Comparison of ENCODE assay signal across 1 cellular context in the genomic region with DNA sequence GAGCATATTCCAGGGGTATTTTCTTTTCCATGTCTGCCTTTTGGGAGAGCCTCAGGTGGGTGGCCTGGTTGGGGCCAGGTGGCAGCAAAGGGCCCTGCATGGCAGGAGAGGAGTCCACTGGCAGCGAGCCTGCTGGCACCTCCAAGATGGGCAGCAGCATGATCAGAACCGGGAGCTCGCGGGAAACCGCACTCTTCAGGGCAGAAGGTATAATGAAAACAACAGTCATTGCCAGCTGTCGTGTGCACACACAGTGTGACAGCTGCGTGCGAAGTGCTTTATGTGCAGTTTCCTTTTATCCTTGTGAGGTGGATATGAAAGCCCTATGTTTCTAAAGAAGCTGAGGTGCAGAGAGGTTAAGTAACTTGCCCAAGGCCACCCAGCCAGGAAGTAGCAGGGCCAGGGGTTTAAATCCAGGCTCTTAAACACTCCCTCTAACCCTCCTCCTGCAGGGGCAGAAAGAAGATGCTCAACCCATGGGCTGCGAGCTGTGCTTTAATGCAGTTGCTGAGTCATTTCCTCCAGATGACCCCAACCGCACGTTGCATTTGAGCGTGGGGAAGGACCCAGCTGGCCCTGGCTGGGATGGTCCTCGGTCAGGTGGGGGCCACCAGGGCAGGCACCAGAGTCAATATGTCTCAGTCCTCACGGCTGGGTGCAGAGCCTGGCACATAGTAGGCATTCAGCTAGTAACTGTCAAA.
TF ChIP-seq lines count a peak whose summit lies in the region.

No MANE protein-coding gene starts in this region.

TF ChIP-seq in GM12878, 131 proteins besides CTCF, POLR2A, EP300 and RAD21 (continued from another document):
- TF ChIP-seq BHLHE40 (IDR thresholded peaks at IDR 0.05; ENCODE audit: borderline replicate concordance in 1 of 2, low read depth in 2 of 2, low read length in 1 of 2), result peak; percentile 61 to 68; a peak in 3 of 4 replicates
- TF ChIP-seq, protein P1, sequence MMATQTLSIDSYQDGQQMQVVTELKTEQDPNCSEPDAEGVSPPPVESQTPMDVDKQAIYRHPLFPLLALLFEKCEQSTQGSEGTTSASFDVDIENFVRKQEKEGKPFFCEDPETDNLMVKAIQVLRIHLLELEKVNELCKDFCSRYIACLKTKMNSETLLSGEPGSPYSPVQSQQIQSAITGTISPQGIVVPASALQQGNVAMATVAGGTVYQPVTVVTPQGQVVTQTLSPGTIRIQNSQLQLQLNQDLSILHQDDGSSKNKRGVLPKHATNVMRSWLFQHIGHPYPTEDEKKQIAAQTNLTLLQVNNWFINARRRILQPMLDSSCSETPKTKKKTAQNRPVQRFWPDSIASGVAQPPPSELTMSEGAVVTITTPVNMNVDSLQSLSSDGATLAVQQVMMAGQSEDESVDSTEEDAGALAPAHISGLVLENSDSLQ (IDR thresholded peaks at IDR 0.05), result no peak; the same call in 1 of the 2 replicates
- peak; percentile 77 for TF ChIP-seq BCL11A (IDR thresholded peaks at IDR 0.05; ENCODE audit: low read depth, low read length)
- TF ChIP-seq, protein P2, sequence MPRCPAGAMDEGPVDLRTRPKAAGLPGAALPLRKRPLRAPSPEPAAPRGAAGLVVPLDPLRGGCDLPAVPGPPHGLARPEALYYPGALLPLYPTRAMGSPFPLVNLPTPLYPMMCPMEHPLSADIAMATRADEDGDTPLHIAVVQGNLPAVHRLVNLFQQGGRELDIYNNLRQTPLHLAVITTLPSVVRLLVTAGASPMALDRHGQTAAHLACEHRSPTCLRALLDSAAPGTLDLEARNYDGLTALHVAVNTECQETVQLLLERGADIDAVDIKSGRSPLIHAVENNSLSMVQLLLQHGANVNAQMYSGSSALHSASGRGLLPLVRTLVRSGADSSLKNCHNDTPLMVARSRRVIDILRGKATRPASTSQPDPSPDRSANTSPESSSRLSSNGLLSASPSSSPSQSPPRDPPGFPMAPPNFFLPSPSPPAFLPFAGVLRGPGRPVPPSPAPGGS (IDR thresholded peaks at IDR 0.05; ENCODE audit: borderline replicate concordance, insufficient read depth, low read depth, low read length, poor library complexity, severe bottlenecking), result peak; percentile 72
- TF ChIP-seq FOXK2 (IDR thresholded peaks at IDR 0.05), result no peak
- no peak for TF ChIP-seq CREB1 (IDR thresholded peaks at IDR 0.05; ENCODE audit: low read depth)
- TF ChIP-seq, protein P3, sequence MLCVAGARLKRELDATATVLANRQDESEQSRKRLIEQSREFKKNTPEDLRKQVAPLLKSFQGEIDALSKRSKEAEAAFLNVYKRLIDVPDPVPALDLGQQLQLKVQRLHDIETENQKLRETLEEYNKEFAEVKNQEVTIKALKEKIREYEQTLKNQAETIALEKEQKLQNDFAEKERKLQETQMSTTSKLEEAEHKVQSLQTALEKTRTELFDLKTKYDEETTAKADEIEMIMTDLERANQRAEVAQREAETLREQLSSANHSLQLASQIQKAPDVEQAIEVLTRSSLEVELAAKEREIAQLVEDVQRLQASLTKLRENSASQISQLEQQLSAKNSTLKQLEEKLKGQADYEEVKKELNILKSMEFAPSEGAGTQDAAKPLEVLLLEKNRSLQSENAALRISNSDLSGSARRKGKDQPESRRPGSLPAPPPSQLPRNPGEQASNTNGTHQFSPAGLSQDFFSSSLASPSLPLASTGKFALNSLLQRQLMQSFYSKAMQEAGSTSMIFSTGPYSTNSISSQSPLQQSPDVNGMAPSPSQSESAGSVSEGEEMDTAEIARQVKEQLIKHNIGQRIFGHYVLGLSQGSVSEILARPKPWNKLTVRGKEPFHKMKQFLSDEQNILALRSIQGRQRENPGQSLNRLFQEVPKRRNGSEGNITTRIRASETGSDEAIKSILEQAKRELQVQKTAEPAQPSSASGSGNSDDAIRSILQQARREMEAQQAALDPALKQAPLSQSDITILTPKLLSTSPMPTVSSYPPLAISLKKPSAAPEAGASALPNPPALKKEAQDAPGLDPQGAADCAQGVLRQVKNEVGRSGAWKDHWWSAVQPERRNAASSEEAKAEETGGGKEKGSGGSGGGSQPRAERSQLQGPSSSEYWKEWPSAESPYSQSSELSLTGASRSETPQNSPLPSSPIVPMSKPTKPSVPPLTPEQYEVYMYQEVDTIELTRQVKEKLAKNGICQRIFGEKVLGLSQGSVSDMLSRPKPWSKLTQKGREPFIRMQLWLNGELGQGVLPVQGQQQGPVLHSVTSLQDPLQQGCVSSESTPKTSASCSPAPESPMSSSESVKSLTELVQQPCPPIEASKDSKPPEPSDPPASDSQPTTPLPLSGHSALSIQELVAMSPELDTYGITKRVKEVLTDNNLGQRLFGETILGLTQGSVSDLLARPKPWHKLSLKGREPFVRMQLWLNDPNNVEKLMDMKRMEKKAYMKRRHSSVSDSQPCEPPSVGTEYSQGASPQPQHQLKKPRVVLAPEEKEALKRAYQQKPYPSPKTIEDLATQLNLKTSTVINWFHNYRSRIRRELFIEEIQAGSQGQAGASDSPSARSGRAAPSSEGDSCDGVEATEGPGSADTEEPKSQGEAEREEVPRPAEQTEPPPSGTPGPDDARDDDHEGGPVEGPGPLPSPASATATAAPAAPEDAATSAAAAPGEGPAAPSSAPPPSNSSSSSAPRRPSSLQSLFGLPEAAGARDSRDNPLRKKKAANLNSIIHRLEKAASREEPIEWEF (IDR thresholded peaks at IDR 0.05; ENCODE audit: insufficient replicate concordance, low read depth, low read length), result no peak
- TF ChIP-seq NBN (IDR thresholded peaks at IDR 0.05), result no peak
- TF ChIP-seq, protein P4, sequence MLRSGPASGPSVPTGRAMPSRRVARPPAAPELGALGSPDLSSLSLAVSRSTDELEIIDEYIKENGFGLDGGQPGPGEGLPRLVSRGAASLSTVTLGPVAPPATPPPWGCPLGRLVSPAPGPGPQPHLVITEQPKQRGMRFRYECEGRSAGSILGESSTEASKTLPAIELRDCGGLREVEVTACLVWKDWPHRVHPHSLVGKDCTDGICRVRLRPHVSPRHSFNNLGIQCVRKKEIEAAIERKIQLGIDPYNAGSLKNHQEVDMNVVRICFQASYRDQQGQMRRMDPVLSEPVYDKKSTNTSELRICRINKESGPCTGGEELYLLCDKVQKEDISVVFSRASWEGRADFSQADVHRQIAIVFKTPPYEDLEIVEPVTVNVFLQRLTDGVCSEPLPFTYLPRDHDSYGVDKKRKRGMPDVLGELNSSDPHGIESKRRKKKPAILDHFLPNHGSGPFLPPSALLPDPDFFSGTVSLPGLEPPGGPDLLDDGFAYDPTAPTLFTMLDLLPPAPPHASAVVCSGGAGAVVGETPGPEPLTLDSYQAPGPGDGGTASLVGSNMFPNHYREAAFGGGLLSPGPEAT (IDR thresholded peaks at IDR 0.05; ENCODE audit: low read depth), result peak; percentile 66; the same call in 1 of the 2 replicates
- no peak for TF ChIP-seq NRF1 (conservative IDR thresholded peaks at IDR 0.05; ENCODE audit: low read depth, low read length)
- TF ChIP-seq, protein P5, sequence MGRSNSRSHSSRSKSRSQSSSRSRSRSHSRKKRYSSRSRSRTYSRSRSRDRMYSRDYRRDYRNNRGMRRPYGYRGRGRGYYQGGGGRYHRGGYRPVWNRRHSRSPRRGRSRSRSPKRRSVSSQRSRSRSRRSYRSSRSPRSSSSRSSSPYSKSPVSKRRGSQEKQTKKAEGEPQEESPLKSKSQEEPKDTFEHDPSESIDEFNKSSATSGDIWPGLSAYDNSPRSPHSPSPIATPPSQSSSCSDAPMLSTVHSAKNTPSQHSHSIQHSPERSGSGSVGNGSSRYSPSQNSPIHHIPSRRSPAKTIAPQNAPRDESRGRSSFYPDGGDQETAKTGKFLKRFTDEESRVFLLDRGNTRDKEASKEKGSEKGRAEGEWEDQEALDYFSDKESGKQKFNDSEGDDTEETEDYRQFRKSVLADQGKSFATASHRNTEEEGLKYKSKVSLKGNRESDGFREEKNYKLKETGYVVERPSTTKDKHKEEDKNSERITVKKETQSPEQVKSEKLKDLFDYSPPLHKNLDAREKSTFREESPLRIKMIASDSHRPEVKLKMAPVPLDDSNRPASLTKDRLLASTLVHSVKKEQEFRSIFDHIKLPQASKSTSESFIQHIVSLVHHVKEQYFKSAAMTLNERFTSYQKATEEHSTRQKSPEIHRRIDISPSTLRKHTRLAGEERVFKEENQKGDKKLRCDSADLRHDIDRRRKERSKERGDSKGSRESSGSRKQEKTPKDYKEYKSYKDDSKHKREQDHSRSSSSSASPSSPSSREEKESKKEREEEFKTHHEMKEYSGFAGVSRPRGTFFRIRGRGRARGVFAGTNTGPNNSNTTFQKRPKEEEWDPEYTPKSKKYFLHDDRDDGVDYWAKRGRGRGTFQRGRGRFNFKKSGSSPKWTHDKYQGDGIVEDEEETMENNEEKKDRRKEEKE (IDR thresholded peaks at IDR 0.05), result no peak
- no peak for TF ChIP-seq CHD1 (IDR thresholded peaks at IDR 0.05; ENCODE audit: low read depth, low read length)
- TF ChIP-seq JUNB (IDR thresholded peaks at IDR 0.05), result peak; percentile 86
- TF ChIP-seq RAD51 (IDR thresholded peaks at IDR 0.05), result no peak
- peak; percentile 13 for TF ChIP-seq SP1 (IDR thresholded peaks at IDR 0.05; ENCODE audit: low read depth, low read length)
- no peak; a peak in 1 of 4 replicates for TF ChIP-seq CEBPB (IDR thresholded peaks at IDR 0.05; ENCODE audit: borderline replicate concordance in 1 of 2, low read depth in 2 of 2, low read length in 2 of 2)
- no peak for TF ChIP-seq MYB (IDR thresholded peaks at IDR 0.05; ENCODE audit: borderline replicate concordance, low read depth, low read length)
- no peak for TF ChIP-seq FOS (IDR thresholded peaks at IDR 0.05; ENCODE audit: borderline replicate concordance, extremely low read depth, insufficient read length)
- no peak for TF ChIP-seq ZZZ3 (IDR thresholded peaks at IDR 0.05; ENCODE audit: control insufficient read depth, insufficient read length, low read depth)
- no peak for TF ChIP-seq POLR2AphosphoS5 (IDR thresholded peaks at IDR 0.05; ENCODE audit: low read length)
- TF ChIP-seq, protein P6, sequence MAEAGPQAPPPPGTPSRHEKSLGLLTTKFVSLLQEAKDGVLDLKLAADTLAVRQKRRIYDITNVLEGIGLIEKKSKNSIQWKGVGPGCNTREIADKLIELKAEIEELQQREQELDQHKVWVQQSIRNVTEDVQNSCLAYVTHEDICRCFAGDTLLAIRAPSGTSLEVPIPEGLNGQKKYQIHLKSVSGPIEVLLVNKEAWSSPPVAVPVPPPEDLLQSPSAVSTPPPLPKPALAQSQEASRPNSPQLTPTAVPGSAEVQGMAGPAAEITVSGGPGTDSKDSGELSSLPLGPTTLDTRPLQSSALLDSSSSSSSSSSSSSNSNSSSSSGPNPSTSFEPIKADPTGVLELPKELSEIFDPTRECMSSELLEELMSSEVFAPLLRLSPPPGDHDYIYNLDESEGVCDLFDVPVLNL (IDR thresholded peaks at IDR 0.05; ENCODE audit: low read depth, low read length), result no peak
- no peak for TF ChIP-seq CHD2 (IDR thresholded peaks at IDR 0.05; ENCODE audit: borderline replicate concordance, low read depth, low read length)
- TF ChIP-seq RCOR1 (conservative IDR thresholded peaks at IDR 0.05; ENCODE audit: low read depth, low read length), result no peak
- TF ChIP-seq, protein P7, sequence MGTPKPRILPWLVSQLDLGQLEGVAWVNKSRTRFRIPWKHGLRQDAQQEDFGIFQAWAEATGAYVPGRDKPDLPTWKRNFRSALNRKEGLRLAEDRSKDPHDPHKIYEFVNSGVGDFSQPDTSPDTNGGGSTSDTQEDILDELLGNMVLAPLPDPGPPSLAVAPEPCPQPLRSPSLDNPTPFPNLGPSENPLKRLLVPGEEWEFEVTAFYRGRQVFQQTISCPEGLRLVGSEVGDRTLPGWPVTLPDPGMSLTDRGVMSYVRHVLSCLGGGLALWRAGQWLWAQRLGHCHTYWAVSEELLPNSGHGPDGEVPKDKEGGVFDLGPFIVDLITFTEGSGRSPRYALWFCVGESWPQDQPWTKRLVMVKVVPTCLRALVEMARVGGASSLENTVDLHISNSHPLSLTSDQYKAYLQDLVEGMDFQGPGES (IDR thresholded peaks at IDR 0.05), result no peak
- no peak for TF ChIP-seq RFX5 (IDR thresholded peaks at IDR 0.05; ENCODE audit: low read depth, low read length)
- TF ChIP-seq NR2F1 (conservative IDR thresholded peaks at IDR 0.05), result peak; percentile 69
- peak; percentile 45; the same call in 1 of the 2 replicates for TF ChIP-seq EED (IDR thresholded peaks at IDR 0.05; ENCODE audit: low read depth)
- peak; percentile 6; the same call in 1 of the 2 replicates for TF ChIP-seq CREM (IDR thresholded peaks at IDR 0.05; ENCODE audit: low read depth)
- peak; percentile 66; the same call in 1 of the 2 replicates for TF ChIP-seq PAX5 (IDR thresholded peaks at IDR 0.05; ENCODE audit: borderline replicate concordance, low read depth, low read length)
- TF ChIP-seq NFIC (IDR thresholded peaks at IDR 0.05; ENCODE audit: low read depth, low read length), result peak; percentile 49; the same call in 1 of the 2 replicates
- peak; percentile 70 for TF ChIP-seq IRF4 (IDR thresholded peaks at IDR 0.05; ENCODE audit: low read depth, low read length)
- no peak for TF ChIP-seq WRNIP1 (IDR thresholded peaks at IDR 0.05; ENCODE audit: borderline replicate concordance, low read depth, low read length)
- TF ChIP-seq GABPA (IDR thresholded peaks at IDR 0.05; ENCODE audit: low read depth), result no peak
- TF ChIP-seq RELA (IDR thresholded peaks at IDR 0.05; ENCODE audit: borderline replicate concordance, partially characterized antibody), result peak; percentile 41
- TF ChIP-seq EGR1 (IDR thresholded peaks at IDR 0.05; ENCODE audit: borderline replicate concordance in 1 of 2, low read depth in 2 of 2, low read length in 2 of 2), result 0 out of 3 replicates have a peak, but pooled peaks of 1 of the 2 experiments have one; percentile 30
- TF ChIP-seq, protein P8, sequence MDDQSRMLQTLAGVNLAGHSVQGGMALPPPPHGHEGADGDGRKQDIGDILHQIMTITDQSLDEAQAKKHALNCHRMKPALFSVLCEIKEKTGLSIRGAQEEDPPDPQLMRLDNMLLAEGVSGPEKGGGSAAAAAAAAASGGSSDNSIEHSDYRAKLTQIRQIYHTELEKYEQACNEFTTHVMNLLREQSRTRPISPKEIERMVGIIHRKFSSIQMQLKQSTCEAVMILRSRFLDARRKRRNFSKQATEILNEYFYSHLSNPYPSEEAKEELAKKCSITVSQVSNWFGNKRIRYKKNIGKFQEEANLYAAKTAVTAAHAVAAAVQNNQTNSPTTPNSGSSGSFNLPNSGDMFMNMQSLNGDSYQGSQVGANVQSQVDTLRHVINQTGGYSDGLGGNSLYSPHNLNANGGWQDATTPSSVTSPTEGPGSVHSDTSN (IDR thresholded peaks at IDR 0.05; ENCODE audit: insufficient replicate concordance, low read depth, low read length), result peak; percentile 37
